Comparison of ENCODE assay signal across 11 cellular contexts in the genomic region with DNA sequence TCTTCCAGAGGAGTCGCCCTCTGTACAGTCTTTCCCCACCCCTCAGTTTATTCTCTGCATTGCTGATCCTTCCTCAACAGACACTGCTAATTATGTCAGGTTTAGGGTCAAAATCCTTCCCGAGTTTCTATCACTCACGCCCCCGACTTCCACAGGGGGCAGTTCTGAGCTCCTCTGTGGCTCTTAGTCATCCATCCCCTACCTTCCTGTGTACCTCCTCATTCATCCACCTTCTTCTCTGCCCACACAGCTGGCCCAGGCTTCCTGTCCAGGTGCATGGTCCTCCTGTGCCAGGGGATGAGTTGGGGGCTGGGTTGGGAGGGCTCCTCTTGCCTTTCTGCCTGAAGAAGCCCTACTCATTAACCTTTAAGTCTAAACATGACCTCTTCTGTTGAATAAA.
DNase-seq lines count a peak whose midpoint lies in the region; ATAC-seq and TF ChIP-seq lines count a peak whose summit lies in the region.
"Had no signal": no experiment of that assay in that cellular context is flagged by ENCODE, and none has a peak within 500 bp of the region (broad histone marks: within the 10 kb centered on the region; RNA-seq: fewer than 3 reads in every experiment).

No MANE protein-coding gene starts in this region.

- H3K4me1 Mint-ChIP-seq in activated naive CD8-positive, alpha-beta T cell treated with anti-CD3 and anti-CD28 coated beads for 36 hours, result peaks cover 72% of the 10 kb centered on the region

- TF ChIP-seq CTCF in retinal pigment epithelial cell (conservative IDR thresholded peaks at IDR 0.05; ENCODE audit: low read depth, low read length), result peak; percentile 9

- H3K27ac Mint-ChIP-seq in activated naive CD8-positive, alpha-beta T cell treated with anti-CD3 and anti-CD28 coated beads for 36 hours, result peak overlapping the region; percentile 98

- no peak for ATAC-seq in HG03565 (IDR thresholded peaks at IDR 0.05; ENCODE audit: unreplicated experiment)

- H3K4me3 ChIP-seq in retinal pigment epithelial cell (ENCODE audit: low read length), result no peak overlapping the region
- H3K4me3 ChIP-seq: right atrium auricular region had no signal

- H3K4me3 Mint-ChIP-seq in activated naive CD8-positive, alpha-beta T cell treated with anti-CD3 and anti-CD28 coated beads for 36 hours, result peak overlapping the region; percentile 46

- H3K9me3 Mint-ChIP-seq in activated naive CD8-positive, alpha-beta T cell treated with anti-CD3 and anti-CD28 coated beads for 36 hours, result peaks cover 6% of the 10 kb centered on the region

- peak; percentile 28 for DNase-seq in NCI-H82 (lab: John Stamatoyannopoulos, UW)
- DNase-seq in NCI-H82 treated with DMSO at 0.1 percent for 48 hours (lab: John Stamatoyannopoulos, UW; ENCODE audit: unreplicated experiment), result no peak
- DNase-seq in NCI-H2081 (lab: John Stamatoyannopoulos, UW), result peak; percentile 68 to 82
- DNase-seq in activated naive CD8-positive, alpha-beta T cell treated with anti-CD3 and anti-CD28 coated beads for 36 hours, result no peak
- DNase-seq in retinal pigment epithelial cell (ENCODE audit: low read depth), result no peak
- DNase-seq in T-helper 9 cell, result no peak
- DNase-seq in SKM-1 treated with dmso at 0.1 percent for 144 hours (lab: John Stamatoyannopoulos, UW; ENCODE audit: unreplicated experiment), result no peak
- DNase-seq: NCI-H2171 treated with DMSO at 0.1 percent for 48 hours; stimulated activated naive CD4-positive, alpha-beta T cell had no signal

- peaks cover 30% of the 10 kb centered on the region for H3K36me3 Mint-ChIP-seq in activated naive CD8-positive, alpha-beta T cell treated with anti-CD3 and anti-CD28 coated beads for 36 hours

- no peaks in the 10 kb centered on the region for H3K27me3 Mint-ChIP-seq in activated naive CD8-positive, alpha-beta T cell treated with anti-CD3 and anti-CD28 coated beads for 36 hours

Comparison
In these comparisons a context has a peak if more than half of its experiments do, and no peak if none do; other contexts are left out.
1. DNase-seq: peak in NCI-H82 (single experiment) and NCI-H2081 (2 of 2); none in NCI-H82 treated with DMSO at 0.1 percent for 48 hours (single experiment), activated naive CD8-positive, alpha-beta T cell treated with anti-CD3 and anti-CD28 coated beads for 36 hours (single experiment), retinal pigment epithelial cell (single experiment), T-helper 9 cell (single experiment) and SKM-1 treated with dmso at 0.1 percent for 144 hours (single experiment).